2 cellular contexts compared by ENCODE assay signal in the genomic region with DNA sequence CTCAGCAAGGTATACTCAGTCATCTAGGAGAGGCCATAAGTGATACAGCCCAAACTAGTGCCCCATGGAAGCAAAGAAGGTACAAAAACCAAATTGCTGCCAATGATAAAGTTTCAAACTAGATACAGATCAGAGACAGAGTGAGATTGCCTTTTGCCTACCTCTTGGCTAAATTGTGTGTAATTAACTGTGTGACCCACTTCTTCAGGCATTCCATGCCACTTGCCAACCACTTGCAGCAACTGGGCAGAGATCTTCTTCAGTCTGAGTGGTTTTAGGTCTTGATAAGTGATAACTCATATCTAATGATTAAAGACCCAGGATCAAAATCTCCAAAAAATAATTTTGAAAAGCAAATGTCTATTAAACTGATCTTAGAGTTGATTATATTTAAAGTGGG.
TF ChIP-seq lines count a peak whose summit lies in the region.

No MANE protein-coding gene starts in this region.

TF ChIP-seq in liver, 16 proteins besides CTCF, POLR2A, EP300 and RAD21:
- TF ChIP-seq GABPA (IDR thresholded peaks at IDR 0.05 in 1 of 2, conservative IDR thresholded peaks at IDR 0.05 in 1 of 2) (no peak), TAF1 (conservative IDR thresholded peaks at IDR 0.05) (no peak), JUND (IDR thresholded peaks at IDR 0.05) (no peak), REST (IDR thresholded peaks at IDR 0.05) (no peak), SP1 (IDR thresholded peaks at IDR 0.05) (no peak), FOXA2 (IDR thresholded peaks at IDR 0.05) (no peak), NR2F2 (IDR thresholded peaks at IDR 0.05) (no peak), YY1 (IDR thresholded peaks at IDR 0.05) (no peak), RXRA (IDR thresholded peaks at IDR 0.05) (no peak)

TF ChIP-seq in HepG2, 621 proteins besides CTCF, POLR2A, EP300 and RAD21:
- TF ChIP-seq PRPF4 (IDR thresholded peaks at IDR 0.05; ENCODE audit: low read depth, low read length, poor library complexity, severe bottlenecking): no peak
- TF ChIP-seq ZC3H4 (CRISPR knock-in tag; IDR thresholded peaks at IDR 0.05; ENCODE audit: borderline replicate concordance): no peak
- no peak for TF ChIP-seq ZNF251 (CRISPR knock-in tag; IDR thresholded peaks at IDR 0.05)
- TF ChIP-seq SYNCRIP (IDR thresholded peaks at IDR 0.05; ENCODE audit: insufficient read depth, low read depth, low read length): no peak
- TF ChIP-seq, protein P1, sequence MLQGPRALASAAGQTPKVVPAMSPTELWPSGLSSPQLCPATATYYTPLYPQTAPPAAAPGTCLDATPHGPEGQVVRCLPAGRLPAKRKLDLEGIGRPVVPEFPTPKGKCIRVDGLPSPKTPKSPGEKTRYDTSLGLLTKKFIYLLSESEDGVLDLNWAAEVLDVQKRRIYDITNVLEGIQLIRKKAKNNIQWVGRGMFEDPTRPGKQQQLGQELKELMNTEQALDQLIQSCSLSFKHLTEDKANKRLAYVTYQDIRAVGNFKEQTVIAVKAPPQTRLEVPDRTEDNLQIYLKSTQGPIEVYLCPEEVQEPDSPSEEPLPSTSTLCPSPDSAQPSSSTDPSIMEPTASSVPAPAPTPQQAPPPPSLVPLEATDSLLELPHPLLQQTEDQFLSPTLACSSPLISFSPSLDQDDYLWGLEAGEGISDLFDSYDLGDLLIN (CRISPR knock-in tag; IDR thresholded peaks at IDR 0.05; ENCODE audit: borderline replicate concordance): no peak
- TF ChIP-seq IRF2 (CRISPR knock-in tag; IDR thresholded peaks at IDR 0.05): no peak
- no peak for TF ChIP-seq ZSCAN30 (CRISPR knock-in tag; IDR thresholded peaks at IDR 0.05)
- no peak for TF ChIP-seq MIER2 (CRISPR knock-in tag; IDR thresholded peaks at IDR 0.05)
